In the genomic region with DNA sequence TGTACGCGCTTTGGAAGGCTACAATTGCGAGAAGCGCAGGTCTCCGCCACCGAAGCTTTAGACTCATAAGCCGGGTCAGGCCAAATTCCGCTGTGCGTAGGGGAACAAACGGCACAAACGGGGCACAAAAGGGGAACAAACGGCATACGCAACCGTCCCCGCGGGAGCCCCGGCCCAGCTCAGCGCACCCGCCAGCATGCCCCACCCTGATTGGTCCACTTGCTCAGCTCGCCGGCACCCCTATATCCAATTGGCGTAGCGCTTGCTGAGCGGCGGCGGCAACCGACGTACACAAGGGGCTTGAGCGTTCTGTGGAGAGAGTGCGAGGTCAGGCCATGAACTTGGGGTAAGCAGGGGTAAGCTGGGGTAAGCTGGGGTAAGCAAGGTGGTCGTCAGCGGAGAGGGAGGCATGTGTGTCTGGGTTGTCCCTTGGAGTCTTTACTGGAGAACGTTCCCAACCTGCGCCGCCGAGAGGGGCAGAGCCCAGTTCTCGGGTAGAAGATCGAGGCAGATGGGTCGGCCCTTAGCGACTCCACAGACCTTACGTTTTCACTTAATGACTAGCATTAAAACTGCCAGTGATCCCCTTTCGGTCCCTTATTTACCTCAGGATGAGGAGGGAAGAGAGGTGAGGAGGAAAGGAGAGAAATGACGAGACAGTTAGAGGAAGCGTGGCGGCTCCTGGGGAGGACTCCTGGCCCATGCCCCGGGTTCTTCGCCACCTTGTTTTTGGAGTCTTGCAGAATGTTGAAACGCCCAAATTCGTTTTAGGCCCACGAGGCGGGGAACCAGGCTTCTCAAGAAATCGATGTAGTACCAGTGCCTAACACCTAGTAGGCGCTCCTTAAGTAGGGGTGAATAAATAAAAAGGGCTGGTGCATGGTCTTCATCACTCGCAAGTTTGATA, we compare ENCODE assay signal across 1 cellular context.
A peak's percentile ranks its signal among the peaks of the same experiment; 100 is the strongest.
TF ChIP-seq lines count a peak whose summit lies in the region.

A gene (plus strand): TSS at position 268 of the 907 bp plus-strand sequence. CDS start 68 bp downstream, at position 336.

TF ChIP-seq in HepG2, 621 proteins besides CTCF, POLR2A, EP300 and RAD21 (continued from another document and continues in another):
- TF ChIP-seq, protein P1, sequence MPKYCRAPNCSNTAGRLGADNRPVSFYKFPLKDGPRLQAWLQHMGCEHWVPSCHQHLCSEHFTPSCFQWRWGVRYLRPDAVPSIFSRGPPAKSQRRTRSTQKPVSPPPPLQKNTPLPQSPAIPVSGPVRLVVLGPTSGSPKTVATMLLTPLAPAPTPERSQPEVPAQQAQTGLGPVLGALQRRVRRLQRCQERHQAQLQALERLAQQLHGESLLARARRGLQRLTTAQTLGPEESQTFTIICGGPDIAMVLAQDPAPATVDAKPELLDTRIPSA (CRISPR knock-in tag; IDR thresholded peaks at IDR 0.05; ENCODE audit: borderline replicate concordance), result 0 out of 2 replicates have a peak, but pooled peaks have one; percentile 59
- TF ChIP-seq SP140L (CRISPR knock-in tag; IDR thresholded peaks at IDR 0.05; ENCODE audit: borderline replicate concordance) (0 out of 2 replicates have a peak, but pooled peaks have one; percentile 13), JUN (CRISPR knock-in tag; IDR thresholded peaks at IDR 0.05) (0 out of 2 replicates have a peak, but pooled peaks have one; percentile 72), NPAS2 (CRISPR knock-in tag; IDR thresholded peaks at IDR 0.05; ENCODE audit: borderline replicate concordance) (no peak), PHB2 (IDR thresholded peaks at IDR 0.05; ENCODE audit: partially characterized antibody) (no peak), PPARG (CRISPR knock-in tag; conservative IDR thresholded peaks at IDR 0.05) (no peak), NBN (conservative IDR thresholded peaks at IDR 0.05) (no peak), ZNF572 (CRISPR knock-in tag; IDR thresholded peaks at IDR 0.05) (no peak), KDM2A (CRISPR knock-in tag; IDR thresholded peaks at IDR 0.05; ENCODE audit: borderline replicate concordance, low read depth) (peak; percentile 82; the same call in 1 of the 2 replicates), RAD51 (IDR thresholded peaks at IDR 0.05; ENCODE audit: borderline replicate concordance) (no peak), MBD4 (IDR thresholded peaks at IDR 0.05; ENCODE audit: borderline replicate concordance, low read length) (no peak), ISL2 (CRISPR knock-in tag; IDR thresholded peaks at IDR 0.05) (no peak), MTA1 (CRISPR knock-in tag; IDR thresholded peaks at IDR 0.05; ENCODE audit: borderline replicate concordance) (peak; percentile 83; the same call in 1 of the 2 replicates), ZNF792 (CRISPR knock-in tag; IDR thresholded peaks at IDR 0.05) (peak; percentile 49; the same call in 1 of the 2 replicates), ZKSCAN5 (CRISPR knock-in tag; IDR thresholded peaks at IDR 0.05) (no peak), ZNF33A (CRISPR knock-in tag; IDR thresholded peaks at IDR 0.05; ENCODE audit: borderline replicate concordance) (no peak), NRL (CRISPR knock-in tag; IDR thresholded peaks at IDR 0.05; ENCODE audit: borderline replicate concordance) (peak; percentile 64; the same call in 1 of the 2 replicates), ZNF703 (CRISPR knock-in tag; IDR thresholded peaks at IDR 0.05; ENCODE audit: borderline replicate concordance) (0 out of 2 replicates have a peak, but pooled peaks have one; percentile 47), ARNTL (CRISPR knock-in tag; IDR thresholded peaks at IDR 0.05) (peak; percentile 75; the same call in 1 of the 2 replicates), ZMYM2 (CRISPR knock-in tag; IDR thresholded peaks at IDR 0.05) (no peak), SSRP1 (CRISPR knock-in tag; IDR thresholded peaks at IDR 0.05) (no peak), ETV6 (CRISPR knock-in tag; conservative IDR thresholded peaks at IDR 0.05) (no peak), ZNF331 (CRISPR knock-in tag; IDR thresholded peaks at IDR 0.05) (no peak; the same call in 1 of the 2 replicates), ZNF629 (CRISPR knock-in tag; conservative IDR thresholded peaks at IDR 0.05) (no peak), ZNF292 (CRISPR knock-in tag; IDR thresholded peaks at IDR 0.05; ENCODE audit: borderline replicate concordance, low read depth) (no peak), REL (CRISPR knock-in tag; conservative IDR thresholded peaks at IDR 0.05) (0 out of 2 replicates have a peak, but pooled peaks have one; percentile 70), ZNF546 (CRISPR knock-in tag; conservative IDR thresholded peaks at IDR 0.05) (no peak), DNMT3B (CRISPR knock-in tag; conservative IDR thresholded peaks at IDR 0.05) (no peak), RFXAP (CRISPR knock-in tag; IDR thresholded peaks at IDR 0.05; ENCODE audit: borderline replicate concordance) (peak; percentile 74; the same call in 1 of the 2 replicates), HCFC1 (IDR thresholded peaks at IDR 0.05; ENCODE audit: low read depth, low read length) (no peak)
- TF ChIP-seq, protein P2, sequence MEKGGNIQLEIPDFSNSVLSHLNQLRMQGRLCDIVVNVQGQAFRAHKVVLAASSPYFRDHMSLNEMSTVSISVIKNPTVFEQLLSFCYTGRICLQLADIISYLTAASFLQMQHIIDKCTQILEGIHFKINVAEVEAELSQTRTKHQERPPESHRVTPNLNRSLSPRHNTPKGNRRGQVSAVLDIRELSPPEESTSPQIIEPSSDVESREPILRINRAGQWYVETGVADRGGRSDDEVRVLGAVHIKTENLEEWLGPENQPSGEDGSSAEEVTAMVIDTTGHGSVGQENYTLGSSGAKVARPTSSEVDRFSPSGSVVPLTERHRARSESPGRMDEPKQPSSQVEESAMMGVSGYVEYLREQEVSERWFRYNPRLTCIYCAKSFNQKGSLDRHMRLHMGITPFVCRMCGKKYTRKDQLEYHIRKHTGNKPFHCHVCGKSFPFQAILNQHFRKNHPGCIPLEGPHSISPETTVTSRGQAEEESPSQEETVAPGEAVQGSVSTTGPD (CRISPR knock-in tag; IDR thresholded peaks at IDR 0.05), result no peak
- TF ChIP-seq, protein P3, sequence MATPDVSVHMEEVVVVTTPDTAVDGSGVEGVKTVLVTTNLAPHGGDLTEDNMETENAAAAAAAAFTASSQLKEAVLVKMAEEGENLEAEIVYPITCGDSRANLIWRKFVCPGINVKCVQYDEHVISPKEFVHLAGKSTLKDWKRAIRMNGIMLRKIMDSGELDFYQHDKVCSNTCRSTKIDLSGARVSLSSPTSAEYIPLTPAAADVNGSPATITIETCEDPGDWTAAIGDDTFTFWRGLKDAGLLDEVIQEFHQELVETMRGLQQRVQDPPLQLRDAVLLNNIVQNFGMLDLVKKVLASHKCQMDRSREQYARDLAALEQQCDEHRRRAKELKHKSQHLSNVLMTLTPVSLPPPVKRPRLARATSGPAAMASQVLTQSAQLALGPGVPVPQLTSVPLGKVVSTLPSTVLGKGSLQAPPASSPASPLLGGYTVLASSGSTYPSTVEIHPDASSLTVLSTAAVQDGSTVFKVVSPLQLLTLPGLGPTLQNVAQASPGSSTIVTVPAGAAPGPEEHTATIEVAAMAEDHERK (CRISPR knock-in tag; IDR thresholded peaks at IDR 0.05; ENCODE audit: low read depth), result peak; percentile 59; the same call in 1 of the 2 replicates
- TF ChIP-seq, protein P4, sequence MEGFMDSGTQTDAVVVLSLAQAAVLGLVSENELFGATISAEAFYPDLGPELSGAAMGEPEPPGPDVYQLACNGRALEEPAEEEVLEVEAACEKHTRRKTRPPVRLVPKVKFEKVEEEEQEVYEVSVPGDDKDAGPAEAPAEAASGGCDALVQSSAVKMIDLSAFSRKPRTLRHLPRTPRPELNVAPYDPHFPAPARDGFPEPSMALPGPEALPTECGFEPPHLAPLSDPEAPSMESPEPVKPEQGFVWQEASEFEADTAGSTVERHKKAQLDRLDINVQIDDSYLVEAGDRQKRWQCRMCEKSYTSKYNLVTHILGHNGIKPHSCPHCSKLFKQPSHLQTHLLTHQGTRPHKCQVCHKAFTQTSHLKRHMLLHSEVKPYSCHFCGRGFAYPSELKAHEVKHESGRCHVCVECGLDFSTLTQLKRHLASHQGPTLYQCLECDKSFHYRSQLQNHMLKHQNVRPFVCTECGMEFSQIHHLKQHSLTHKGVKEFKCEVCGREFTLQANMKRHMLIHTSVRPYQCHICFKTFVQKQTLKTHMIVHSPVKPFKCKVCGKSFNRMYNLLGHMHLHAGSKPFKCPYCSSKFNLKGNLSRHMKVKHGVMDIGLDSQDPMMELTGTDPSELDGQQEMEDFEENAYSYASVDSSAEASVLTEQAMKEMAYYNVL (CRISPR knock-in tag; IDR thresholded peaks at IDR 0.05; ENCODE audit: borderline replicate concordance), result 0 out of 2 replicates have a peak, but pooled peaks have one; percentile 35
- TF ChIP-seq, protein P5, sequence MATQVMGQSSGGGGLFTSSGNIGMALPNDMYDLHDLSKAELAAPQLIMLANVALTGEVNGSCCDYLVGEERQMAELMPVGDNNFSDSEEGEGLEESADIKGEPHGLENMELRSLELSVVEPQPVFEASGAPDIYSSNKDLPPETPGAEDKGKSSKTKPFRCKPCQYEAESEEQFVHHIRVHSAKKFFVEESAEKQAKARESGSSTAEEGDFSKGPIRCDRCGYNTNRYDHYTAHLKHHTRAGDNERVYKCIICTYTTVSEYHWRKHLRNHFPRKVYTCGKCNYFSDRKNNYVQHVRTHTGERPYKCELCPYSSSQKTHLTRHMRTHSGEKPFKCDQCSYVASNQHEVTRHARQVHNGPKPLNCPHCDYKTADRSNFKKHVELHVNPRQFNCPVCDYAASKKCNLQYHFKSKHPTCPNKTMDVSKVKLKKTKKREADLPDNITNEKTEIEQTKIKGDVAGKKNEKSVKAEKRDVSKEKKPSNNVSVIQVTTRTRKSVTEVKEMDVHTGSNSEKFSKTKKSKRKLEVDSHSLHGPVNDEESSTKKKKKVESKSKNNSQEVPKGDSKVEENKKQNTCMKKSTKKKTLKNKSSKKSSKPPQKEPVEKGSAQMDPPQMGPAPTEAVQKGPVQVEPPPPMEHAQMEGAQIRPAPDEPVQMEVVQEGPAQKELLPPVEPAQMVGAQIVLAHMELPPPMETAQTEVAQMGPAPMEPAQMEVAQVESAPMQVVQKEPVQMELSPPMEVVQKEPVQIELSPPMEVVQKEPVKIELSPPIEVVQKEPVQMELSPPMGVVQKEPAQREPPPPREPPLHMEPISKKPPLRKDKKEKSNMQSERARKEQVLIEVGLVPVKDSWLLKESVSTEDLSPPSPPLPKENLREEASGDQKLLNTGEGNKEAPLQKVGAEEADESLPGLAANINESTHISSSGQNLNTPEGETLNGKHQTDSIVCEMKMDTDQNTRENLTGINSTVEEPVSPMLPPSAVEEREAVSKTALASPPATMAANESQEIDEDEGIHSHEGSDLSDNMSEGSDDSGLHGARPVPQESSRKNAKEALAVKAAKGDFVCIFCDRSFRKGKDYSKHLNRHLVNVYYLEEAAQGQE (IDR thresholded peaks at IDR 0.05; ENCODE audit: borderline replicate concordance in 1 of 2, low read depth in 1 of 2, low read length in 2 of 2), result no peak
- TF ChIP-seq, protein P6, sequence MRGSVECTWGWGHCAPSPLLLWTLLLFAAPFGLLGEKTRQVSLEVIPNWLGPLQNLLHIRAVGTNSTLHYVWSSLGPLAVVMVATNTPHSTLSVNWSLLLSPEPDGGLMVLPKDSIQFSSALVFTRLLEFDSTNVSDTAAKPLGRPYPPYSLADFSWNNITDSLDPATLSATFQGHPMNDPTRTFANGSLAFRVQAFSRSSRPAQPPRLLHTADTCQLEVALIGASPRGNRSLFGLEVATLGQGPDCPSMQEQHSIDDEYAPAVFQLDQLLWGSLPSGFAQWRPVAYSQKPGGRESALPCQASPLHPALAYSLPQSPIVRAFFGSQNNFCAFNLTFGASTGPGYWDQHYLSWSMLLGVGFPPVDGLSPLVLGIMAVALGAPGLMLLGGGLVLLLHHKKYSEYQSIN (CRISPR knock-in tag; IDR thresholded peaks at IDR 0.05; ENCODE audit: borderline replicate concordance), result no peak
- TF ChIP-seq, protein P7, sequence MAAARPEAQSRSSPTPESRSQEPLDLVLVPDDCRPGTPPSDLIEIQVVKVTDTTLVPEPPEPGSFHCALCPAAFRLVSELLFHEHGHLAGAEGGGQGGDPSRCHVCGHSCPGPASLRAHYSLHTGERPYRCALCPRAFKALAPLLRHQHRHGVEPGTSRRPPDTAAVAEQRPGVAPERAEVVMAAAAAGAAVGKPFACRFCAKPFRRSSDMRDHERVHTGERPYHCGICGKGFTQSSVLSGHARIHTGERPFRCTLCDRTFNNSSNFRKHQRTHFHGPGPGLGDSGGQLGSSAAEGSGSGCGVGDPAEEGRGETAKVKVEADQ (CRISPR knock-in tag; IDR thresholded peaks at IDR 0.05; ENCODE audit: borderline replicate concordance), result no peak
- TF ChIP-seq, protein P8, sequence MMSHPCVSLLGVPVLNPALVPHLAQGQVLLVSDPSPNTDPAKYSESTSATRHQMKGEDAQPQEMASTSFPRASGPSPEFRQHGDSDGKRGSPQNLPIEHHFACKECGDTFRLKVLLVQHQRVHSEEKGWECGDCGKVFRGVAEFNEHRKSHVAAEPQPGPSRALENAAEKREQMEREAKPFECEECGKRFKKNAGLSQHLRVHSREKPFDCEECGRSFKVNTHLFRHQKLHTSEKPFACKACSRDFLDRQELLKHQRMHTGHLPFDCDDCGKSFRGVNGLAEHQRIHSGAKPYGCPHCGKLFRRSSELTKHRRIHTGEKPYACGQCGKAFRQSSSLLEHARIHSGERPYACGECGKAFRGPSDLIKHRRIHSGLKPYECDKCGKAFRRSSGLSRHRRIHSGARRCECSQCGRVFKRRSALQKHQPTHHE (CRISPR knock-in tag; IDR thresholded peaks at IDR 0.05; ENCODE audit: borderline replicate concordance), result peak; percentile 78; the same call in 1 of the 2 replicates
- TF ChIP-seq, protein P9, sequence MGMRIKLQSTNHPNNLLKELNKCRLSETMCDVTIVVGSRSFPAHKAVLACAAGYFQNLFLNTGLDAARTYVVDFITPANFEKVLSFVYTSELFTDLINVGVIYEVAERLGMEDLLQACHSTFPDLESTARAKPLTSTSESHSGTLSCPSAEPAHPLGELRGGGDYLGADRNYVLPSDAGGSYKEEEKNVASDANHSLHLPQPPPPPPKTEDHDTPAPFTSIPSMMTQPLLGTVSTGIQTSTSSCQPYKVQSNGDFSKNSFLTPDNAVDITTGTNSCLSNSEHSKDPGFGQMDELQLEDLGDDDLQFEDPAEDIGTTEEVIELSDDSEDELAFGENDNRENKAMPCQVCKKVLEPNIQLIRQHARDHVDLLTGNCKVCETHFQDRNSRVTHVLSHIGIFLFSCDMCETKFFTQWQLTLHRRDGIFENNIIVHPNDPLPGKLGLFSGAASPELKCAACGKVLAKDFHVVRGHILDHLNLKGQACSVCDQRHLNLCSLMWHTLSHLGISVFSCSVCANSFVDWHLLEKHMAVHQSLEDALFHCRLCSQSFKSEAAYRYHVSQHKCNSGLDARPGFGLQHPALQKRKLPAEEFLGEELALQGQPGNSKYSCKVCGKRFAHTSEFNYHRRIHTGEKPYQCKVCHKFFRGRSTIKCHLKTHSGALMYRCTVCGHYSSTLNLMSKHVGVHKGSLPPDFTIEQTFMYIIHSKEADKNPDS (CRISPR knock-in tag; IDR thresholded peaks at IDR 0.05), result no peak
- TF ChIP-seq, protein P10, sequence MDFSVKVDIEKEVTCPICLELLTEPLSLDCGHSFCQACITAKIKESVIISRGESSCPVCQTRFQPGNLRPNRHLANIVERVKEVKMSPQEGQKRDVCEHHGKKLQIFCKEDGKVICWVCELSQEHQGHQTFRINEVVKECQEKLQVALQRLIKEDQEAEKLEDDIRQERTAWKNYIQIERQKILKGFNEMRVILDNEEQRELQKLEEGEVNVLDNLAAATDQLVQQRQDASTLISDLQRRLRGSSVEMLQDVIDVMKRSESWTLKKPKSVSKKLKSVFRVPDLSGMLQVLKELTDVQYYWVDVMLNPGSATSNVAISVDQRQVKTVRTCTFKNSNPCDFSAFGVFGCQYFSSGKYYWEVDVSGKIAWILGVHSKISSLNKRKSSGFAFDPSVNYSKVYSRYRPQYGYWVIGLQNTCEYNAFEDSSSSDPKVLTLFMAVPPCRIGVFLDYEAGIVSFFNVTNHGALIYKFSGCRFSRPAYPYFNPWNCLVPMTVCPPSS (IDR thresholded peaks at IDR 0.05), result no peak
